ENCODE assay signal across 22 cellular contexts in genomic region chr3:98755601-98756000, GRCh38. TPM values are rescaled to one million over a fixed set of nuclear protein-coding genes. Genes with fewer than 3 reads are reported as not detected.
"Had no signal": no experiment of that assay in that cellular context is flagged by ENCODE, and none has a peak within 500 bp of the region (broad histone marks: within the 10 kb centered on the region; RNA-seq: fewer than 3 reads in every experiment).

No MANE protein-coding gene starts in this region.

- H3K9me3 ChIP-seq: MG63 had no signal

- H3K36me3 ChIP-seq: MG63 had no signal

- ATAC-seq: activated T-helper 17 cell treated with anti-CD3 and anti-CD28 coated beads, Interleukin-2, amount 50 U/mL, for 72 hours; PC-3 had no signal

- H3K27me3 ChIP-seq: MG63 had no signal

- H3K36me3 Mint-ChIP-seq: activated CD4-positive, alpha-beta memory T cell treated with anti-CD3 and anti-CD28 coated beads for 36 hours; activated naive CD8-positive, alpha-beta T cell; brain had no signal

- H3K4me3 ChIP-seq: MG63 had no signal

- H3K9me3 Mint-ChIP-seq: activated B cell treated with CpG ODN at 0.5 μM for 24 hours; activated CD4-positive, alpha-beta memory T cell treated with anti-CD3 and anti-CD28 coated beads for 36 hours; activated CD4-positive, alpha-beta T cell treated with anti-CD3 and anti-CD28 coated beads, Interleukin-2, amount 10 ng/mL, durations not matched to agents 7 days and 5 days; activated naive CD4-positive, alpha-beta T cell treated with anti-CD3 and anti-CD28 coated beads for 36 hours; activated T-helper 17 cell treated with anti-CD3 and anti-CD28 coated beads, Interleukin-2, amount 50 U/mL, for 72 hours; brain; T-helper 1 cell treated with Interleukin-12 subunit alpha and Interleukin-12 subunit beta and Interleukin-4 antibody, amounts not matched to agents 30 μg/mL and 1 μg/mL, for 36 hours had no signal

- H3K4me2 ChIP-seq: KMS-11 had no signal

- H3K27ac ChIP-seq: KMS-11 had no signal

- DNase-seq: activated B cell treated with CpG ODN at 0.5 μM for 24 hours; activated CD4-positive, alpha-beta memory T cell treated with anti-CD3 and anti-CD28 coated beads for 36 hours; activated CD4-positive, alpha-beta T cell treated with anti-CD3 and anti-CD28 coated beads, Interleukin-2, amount 10 ng/mL, durations not matched to agents 7 days and 5 days; activated CD8-positive, alpha-beta memory T cell treated with anti-CD3 and anti-CD28 coated beads for 24 hours; activated gamma-delta T cell; activated naive CD4-positive, alpha-beta T cell treated with anti-CD3 and anti-CD28 coated beads for 36 hours; activated T-cell treated with anti-CD3 and anti-CD28 coated beads, Interleukin-2, amount 50 U/mL, for 48 hours; amygdala; MG63; NCI-H1105; NCI-H1436; NCI-H1694 treated with DMSO at 0.1 percent for 48 hours; NCI-H2029 treated with DMSO at 0.1 percent for 48 hours; NCI-H510A treated with DMSO at 0.1 percent for 48 hours; NCI-H69; PC-3; SHP77 treated with DMSO at 0.1 percent for 48 hours had no signal

- H3K27ac Mint-ChIP-seq: activated B cell treated with CpG ODN at 0.5 μM for 24 hours; activated CD4-positive, alpha-beta memory T cell treated with anti-CD3 and anti-CD28 coated beads for 36 hours; activated CD4-positive, alpha-beta T cell treated with anti-CD3 and anti-CD28 coated beads, Interleukin-2, amount 10 ng/mL, durations not matched to agents 7 days and 5 days; activated naive CD4-positive, alpha-beta T cell treated with anti-CD3 and anti-CD28 coated beads for 36 hours; activated naive CD8-positive, alpha-beta T cell; activated T-helper 17 cell treated with anti-CD3 and anti-CD28 coated beads, Interleukin-2, amount 50 U/mL, for 72 hours; brain; T-helper 1 cell treated with Interleukin-12 subunit alpha and Interleukin-12 subunit beta and Interleukin-4 antibody, amounts not matched to agents 30 μg/mL and 1 μg/mL, for 36 hours had no signal

- H3K27me3 Mint-ChIP-seq: brain had no signal

- H3K4me1 Mint-ChIP-seq: activated B cell treated with CpG ODN at 0.5 μM for 24 hours; activated CD4-positive, alpha-beta T cell treated with anti-CD3 and anti-CD28 coated beads, Interleukin-2, amount 10 ng/mL, durations not matched to agents 7 days and 5 days; activated T-helper 17 cell treated with anti-CD3 and anti-CD28 coated beads, Interleukin-2, amount 50 U/mL, for 72 hours had no signal

- H3K4me3 Mint-ChIP-seq: activated B cell treated with CpG ODN at 0.5 μM for 24 hours; activated CD4-positive, alpha-beta memory T cell treated with anti-CD3 and anti-CD28 coated beads for 36 hours; activated CD4-positive, alpha-beta T cell treated with anti-CD3 and anti-CD28 coated beads, Interleukin-2, amount 10 ng/mL, durations not matched to agents 7 days and 5 days; activated naive CD4-positive, alpha-beta T cell treated with anti-CD3 and anti-CD28 coated beads for 36 hours; activated naive CD8-positive, alpha-beta T cell; activated T-helper 17 cell treated with anti-CD3 and anti-CD28 coated beads, Interleukin-2, amount 50 U/mL, for 72 hours; T-helper 1 cell treated with Interleukin-12 subunit alpha and Interleukin-12 subunit beta and Interleukin-4 antibody, amounts not matched to agents 30 μg/mL and 1 μg/mL, for 36 hours had no signal

RNA-seq across cellular contexts. Expression of gene ST3GAL6, which starts 7.5 kb away (rescaled TPM):
- total RNA-seq: activated B cell treated with CpG ODN at 0.5 μM for 24 hours; activated CD4-positive, alpha-beta memory T cell treated with anti-CD3 and anti-CD28 coated beads for 36 hours; activated naive CD4-positive, alpha-beta T cell treated with anti-CD3 and anti-CD28 coated beads for 36 hours; activated T-helper 17 cell treated with anti-CD3 and anti-CD28 coated beads, Interleukin-2, amount 50 U/mL, for 72 hours had no signal
